ENCODE assay signal across 9 cellular contexts in genomic region chr3:71051893-71052687, GRCh38.
DNase-seq lines count a peak whose midpoint lies in the region; ATAC-seq and TF ChIP-seq lines count a peak whose summit lies in the region.
"Had no signal": no experiment of that assay in that cellular context is flagged by ENCODE, and none has a peak within 500 bp of the region (broad histone marks: within the 10 kb centered on the region; RNA-seq: fewer than 3 reads in every experiment).

No MANE protein-coding gene starts in this region.

- peak overlapping the region; percentile 39 for H3K27ac Mint-ChIP-seq in activated CD4-positive, alpha-beta T cell treated with anti-CD3 and anti-CD28 coated beads, Interleukin-2, amount 10 ng/mL, durations not matched to agents 7 days and 5 days

- DNase-seq in activated CD4-positive, alpha-beta T cell treated with anti-CD3 and anti-CD28 coated beads, Interleukin-2, amount 10 ng/mL, durations not matched to agents 7 days and 5 days, result no peak
- no peak for DNase-seq in activated CD4-positive, alpha-beta T cell treated with anti-CD3 and anti-CD28 coated beads, Interleukin-2, amount 50 U/mL, for 48 hours
- DNase-seq in SW480 (ENCODE audit: low spot score), result peak; percentile 46
- peak; percentile 68 for DNase-seq in fibroblast of the aortic adventitia (ENCODE audit: low read depth)
- no peak for DNase-seq in UCSD-AML1 (lab: John Stamatoyannopoulos, UW; ENCODE audit: unreplicated experiment)
- DNase-seq in dedifferentiated amniotic fluid mesenchymal stem cell (ENCODE audit: extremely low spot score), result no peak
- DNase-seq: spleen had no signal

- no peaks in the 10 kb centered on the region for H3K27me3 ChIP-seq in subcutaneous abdominal adipose tissue (ENCODE audit: control insufficient read depth in 5 of 5, insufficient read depth in 4 of 5, low read length in 5 of 5)
- H3K27me3 ChIP-seq: spleen had no signal

- H3K4me1 ChIP-seq in subcutaneous abdominal adipose tissue (ENCODE audit: control insufficient read depth in 5 of 5, insufficient read depth in 5 of 5, low read length in 5 of 5), result peaks cover 6 to 95% (median 46%) of the 10 kb centered on the region in 5 donors

- CTCF ChIA-PET in activated CD4-positive, alpha-beta T cell treated with anti-CD3 and anti-CD28 coated beads, Interleukin-2, amount 10 ng/mL, durations not matched to agents 7 days and 5 days (lab: Charles Lee), result interaction anchor here (0.7 to 1.3 kb wide), 4 partner anchors 8 to 469 kb away, joined by 3 to 5 read pairs (median 3); no protein-coding TSS in a partner anchor

- H3K9me3 Mint-ChIP-seq in activated CD4-positive, alpha-beta T cell treated with anti-CD3 and anti-CD28 coated beads, Interleukin-2, amount 10 ng/mL, durations not matched to agents 7 days and 5 days, result no peaks in the 10 kb centered on the region

- POLR2A ChIA-PET in activated CD4-positive, alpha-beta T cell treated with anti-CD3 and anti-CD28 coated beads, Interleukin-2, amount 10 ng/mL, durations not matched to agents 7 days and 5 days (lab: Charles Lee), result interaction anchor here (0.6 kb wide), 1 partner anchor 14 kb away, joined by 3 read pairs; no protein-coding TSS in a partner anchor

- H3K36me3 ChIP-seq in subcutaneous abdominal adipose tissue (ENCODE audit: control insufficient read depth in 5 of 5, insufficient read depth in 5 of 5, low read length in 5 of 5), result peaks cover 15 to 27% (median 24%) of the 10 kb centered on the region in 5 donors

- H3K4me1 Mint-ChIP-seq in activated CD4-positive, alpha-beta T cell treated with anti-CD3 and anti-CD28 coated beads, Interleukin-2, amount 10 ng/mL, durations not matched to agents 7 days and 5 days, result peaks cover 99% of the 10 kb centered on the region

- no peak overlapping the region for H3K4me3 Mint-ChIP-seq in activated CD4-positive, alpha-beta T cell treated with anti-CD3 and anti-CD28 coated beads, Interleukin-2, amount 10 ng/mL, durations not matched to agents 7 days and 5 days

- ATAC-seq in GM21723 (IDR thresholded peaks at IDR 0.05; ENCODE audit: unreplicated experiment), result no peak

- H3K9ac ChIP-seq in subcutaneous abdominal adipose tissue (ENCODE audit: low read length in 5 of 5), result no peak overlapping the region

- H3K4me3 ChIP-seq in fibroblast of the aortic adventitia (ENCODE audit: low read depth, low read length) (no peak overlapping the region), subcutaneous abdominal adipose tissue (ENCODE audit: low read depth in 1 of 5, low read length in 5 of 5) (no peak overlapping the region)
- H3K4me3 ChIP-seq: spleen had no signal

- H3K27me3 Mint-ChIP-seq in activated CD4-positive, alpha-beta T cell treated with anti-CD3 and anti-CD28 coated beads, Interleukin-2, amount 10 ng/mL, durations not matched to agents 7 days and 5 days, result no peaks in the 10 kb centered on the region

- no peaks in the 10 kb centered on the region for H3K9me3 ChIP-seq in subcutaneous abdominal adipose tissue (ENCODE audit: control insufficient read depth in 5 of 5, low read length in 5 of 5)
- H3K9me3 ChIP-seq: spleen had no signal

- peaks cover 77% of the 10 kb centered on the region for H3K36me3 Mint-ChIP-seq in activated CD4-positive, alpha-beta T cell treated with anti-CD3 and anti-CD28 coated beads, Interleukin-2, amount 10 ng/mL, durations not matched to agents 7 days and 5 days (ENCODE audit: low read depth)

- peak overlapping the region; percentile 24 for H3K27ac ChIP-seq in subcutaneous abdominal adipose tissue (ENCODE audit: low read depth, low read length)

- no peak for TF ChIP-seq CTCF in fibroblast of the aortic adventitia (IDR thresholded peaks at IDR 0.05; ENCODE audit: insufficient read depth, low read length)

Comparison
In these comparisons a context has a peak if more than half of its experiments do, and no peak if none do; other contexts are left out.
1. DNase-seq: peak in SW480 (single experiment) and fibroblast of the aortic adventitia (single experiment); none in activated CD4-positive, alpha-beta T cell treated with anti-CD3 and anti-CD28 coated beads, Interleukin-2, amount 10 ng/mL, durations not matched to agents 7 days and 5 days (single experiment), activated CD4-positive, alpha-beta T cell treated with anti-CD3 and anti-CD28 coated beads, Interleukin-2, amount 50 U/mL, for 48 hours (0 of 2), UCSD-AML1 (single experiment) and dedifferentiated amniotic fluid mesenchymal stem cell (single experiment).